In the genomic region with DNA sequence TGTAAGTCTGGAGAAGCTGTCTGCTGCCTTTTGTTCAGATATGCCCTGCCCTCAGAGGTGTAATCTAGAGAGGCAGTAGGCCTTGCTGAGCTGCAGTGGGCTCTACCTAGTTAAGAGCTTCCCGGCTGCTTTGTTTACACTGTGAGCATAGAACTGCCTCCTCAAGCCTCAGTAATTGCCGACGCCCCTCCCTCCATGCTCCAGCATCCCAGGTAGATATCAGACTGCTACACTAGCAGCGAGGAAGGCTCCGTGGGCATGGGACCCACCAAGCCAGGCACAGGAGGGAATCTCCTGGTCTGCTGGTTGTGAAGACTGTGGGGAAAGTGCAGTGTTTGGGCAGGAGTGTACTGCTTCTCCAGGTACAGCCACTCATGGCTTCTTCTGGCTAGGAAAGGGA, we compare ENCODE assay signal across 23 cellular contexts. TPM values are rescaled to one million over a fixed set of nuclear protein-coding genes. Genes with fewer than 3 reads are reported as not detected.
DNase-seq lines count a peak whose midpoint lies in the region; ATAC-seq, FAIRE-seq and TF ChIP-seq lines count a peak whose summit lies in the region.
"Had no signal": no experiment of that assay in that cellular context is flagged by ENCODE, and none has a peak within 500 bp of the region (broad histone marks: within the 10 kb centered on the region; RNA-seq: fewer than 3 reads in every experiment).

No MANE protein-coding gene starts in this region.

- H3K4me3 Mint-ChIP-seq in activated CD8-positive, alpha-beta memory T cell treated with anti-CD3 and anti-CD28 coated beads, Interleukin-2, amount 10 ng/mL, durations not matched to agents 7 days and 5 days = no peak overlapping the region
- H3K4me3 Mint-ChIP-seq: CD14-positive monocyte; CD4-positive, alpha-beta T cell; CD8-positive, alpha-beta memory T cell had no signal

- no peaks in the 10 kb centered on the region for H3K4me1 ChIP-seq in sigmoid colon
- H3K4me1 ChIP-seq: BE2C had no signal

- no peak for TF ChIP-seq EP300 in sigmoid colon (IDR thresholded peaks at IDR 0.05)

- H3K36me3 ChIP-seq in sigmoid colon = no peaks in the 10 kb centered on the region
- H3K36me3 ChIP-seq: BE2C; BLaER1 treated with 17β-estradiol and CSF1 and Interleukin-3, amounts not matched to agents 10 nM and 100 nM had no signal

- no peak for ATAC-seq in activated CD8-positive, alpha-beta memory T cell treated with anti-CD3 and anti-CD28 coated beads, Interleukin-2, amount 10 ng/mL, durations not matched to agents 7 days and 5 days
- ATAC-seq in HG03457 (IDR thresholded peaks at IDR 0.05; ENCODE audit: unreplicated experiment) = no peak

- FAIRE-seq in urothelium cell line (lab: Jason Lieb, UNC) = peak; percentile 52
- FAIRE-seq: A204.1, D721Med, G401.6, GM12892, H1 had no signal

- no peaks in the 10 kb centered on the region for H3K4me1 Mint-ChIP-seq in activated CD8-positive, alpha-beta memory T cell treated with anti-CD3 and anti-CD28 coated beads, Interleukin-2, amount 10 ng/mL, durations not matched to agents 7 days and 5 days
- H3K4me1 Mint-ChIP-seq: CD8-positive, alpha-beta memory T cell had no signal

- H3K27me3 ChIP-seq in sigmoid colon = no peaks in the 10 kb centered on the region
- H3K27me3 ChIP-seq: BE2C; BLaER1 treated with 17β-estradiol and CSF1 and Interleukin-3, amounts not matched to agents 10 nM and 100 nM had no signal

- H3K27ac ChIP-seq in sigmoid colon = no peak overlapping the region
- H3K27ac ChIP-seq: BLaER1 treated with 17β-estradiol and CSF1 and Interleukin-3, amounts not matched to agents 10 nM and 100 nM; GM23248 had no signal

- TF ChIP-seq CTCF in sigmoid colon (IDR thresholded peaks at IDR 0.05) = no peak

- 64 to 82% methylated on average over 5 of the region's 5 CpGs for WGBS in sigmoid colon, 2 donors

- H3K4me3 ChIP-seq in sigmoid colon = no peak overlapping the region
- H3K4me3 ChIP-seq: BLaER1 treated with 17β-estradiol and CSF1 and Interleukin-3, amounts not matched to agents 10 nM and 100 nM; GM23248 had no signal

- H3K36me3 Mint-ChIP-seq in activated CD8-positive, alpha-beta memory T cell treated with anti-CD3 and anti-CD28 coated beads, Interleukin-2, amount 10 ng/mL, durations not matched to agents 7 days and 5 days = no peaks in the 10 kb centered on the region
- H3K36me3 Mint-ChIP-seq: CD14-positive monocyte; CD8-positive, alpha-beta memory T cell had no signal

- CTCF ChIA-PET in activated CD8-positive, alpha-beta memory T cell treated with anti-CD3 and anti-CD28 coated beads, Interleukin-2, amount 10 ng/mL, durations not matched to agents 7 days and 5 days (lab: Charles Lee) = no interaction called here

- H3K27ac Mint-ChIP-seq in activated CD8-positive, alpha-beta memory T cell treated with anti-CD3 and anti-CD28 coated beads, Interleukin-2, amount 10 ng/mL, durations not matched to agents 7 days and 5 days = no peak overlapping the region
- H3K27ac Mint-ChIP-seq: CD14-positive monocyte; CD4-positive, alpha-beta T cell; CD8-positive, alpha-beta memory T cell had no signal

- intact Hi-C loops in sigmoid colon (cut with DNase I) = no loop called here

- no peak for TF ChIP-seq POLR2A in sigmoid colon (IDR thresholded peaks at IDR 0.05)

- no peaks in the 10 kb centered on the region for H3K27me3 Mint-ChIP-seq in activated CD8-positive, alpha-beta memory T cell treated with anti-CD3 and anti-CD28 coated beads, Interleukin-2, amount 10 ng/mL, durations not matched to agents 7 days and 5 days

- H3K9me3 ChIP-seq in sigmoid colon = peaks cover 0 to 3% (median 0%) of the 10 kb centered on the region in 4 donors
- H3K9me3 ChIP-seq: BE2C had no signal

- peaks cover 3% of the 10 kb centered on the region for H3K9me3 Mint-ChIP-seq in activated CD8-positive, alpha-beta memory T cell treated with anti-CD3 and anti-CD28 coated beads, Interleukin-2, amount 10 ng/mL, durations not matched to agents 7 days and 5 days (ENCODE audit: low read depth)

- peak; percentile 8 for DNase-seq in activated CD8-positive, alpha-beta memory T cell treated with anti-CD3 and anti-CD28 coated beads, Interleukin-2, amount 10 ng/mL, durations not matched to agents 7 days and 5 days
- no peak for DNase-seq in activated CD8-positive, alpha-beta memory T cell treated with anti-CD3 and anti-CD28 coated beads, Interleukin-2, amount 50 U/mL, for 48 hours
- peak; percentile 19 for DNase-seq in islet precursor cell
- peak; percentile 35 for DNase-seq in sigmoid colon
- no peak for DNase-seq in urothelium cell line (ENCODE audit: low spot score)
- no peak for DNase-seq in NK-92 treated with Interleukin-12 subunit alpha and Interleukin-12 subunit beta, amount 100 ng/mL, for 24 hours (lab: John Stamatoyannopoulos, UW)
- DNase-seq: AML-193; BE2C; CD4-positive, alpha-beta T cell; CD8-positive, alpha-beta memory T cell; DMS 273 treated with DMSO at 0.1 percent for 48 hours; DND-41; GM23248; H7; HCEC 1CT had no signal

RNA-seq across cellular contexts. Expression of gene CXCL12, which starts 26.4 kb away (rescaled TPM):
- not detected for total RNA-seq in activated CD8-positive, alpha-beta memory T cell treated with anti-CD3 and anti-CD28 coated beads, Interleukin-2, amount 10 ng/mL, durations not matched to agents 7 days and 5 days
- 100 to 1,000 TPM in 1 of 4 donors, 10 to 100 TPM in 3; 72.1 to 111 (median 80.7) TPM for total RNA-seq in sigmoid colon
- 10 to 100 TPM; 13.6 to 54.1 (median 43.5) TPM for polyA plus RNA-seq in sigmoid colon
- total RNA-seq: CD4-positive, alpha-beta T cell; CD8-positive, alpha-beta memory T cell had no signal
- polyA plus RNA-seq: CD14-positive monocyte; CD8-positive, alpha-beta memory T cell had no signal

Comparison
In these comparisons a context has a peak if more than half of its experiments do, and no peak if none do; other contexts are left out.
1. DNase-seq: peak in activated CD8-positive, alpha-beta memory T cell treated with anti-CD3 and anti-CD28 coated beads, Interleukin-2, amount 10 ng/mL, durations not matched to agents 7 days and 5 days (single experiment), islet precursor cell (single experiment) and sigmoid colon (single experiment); none in activated CD8-positive, alpha-beta memory T cell treated with anti-CD3 and anti-CD28 coated beads, Interleukin-2, amount 50 U/mL, for 48 hours (single experiment), urothelium cell line (single experiment) and NK-92 treated with Interleukin-12 subunit alpha and Interleukin-12 subunit beta, amount 100 ng/mL, for 24 hours (single experiment).
2. RNA of gene CXCL12, which starts 26.4 kb away (total RNA-seq): 72.1 to 111 TPM in sigmoid colon; not detected in activated CD8-positive, alpha-beta memory T cell treated with anti-CD3 and anti-CD28 coated beads, Interleukin-2, amount 10 ng/mL, durations not matched to agents 7 days and 5 days; every median in the first group is over 10 times any median in the second.